8 cellular contexts compared by ENCODE assay signal in genomic region chr2:55268288-55268906, GRCh38. TPM values are rescaled to one million over a fixed set of nuclear protein-coding genes. Genes with fewer than 3 reads are reported as not detected.
DNase-seq lines count a peak whose midpoint lies in the region; ATAC-seq and TF ChIP-seq lines count a peak whose summit lies in the region.

No MANE protein-coding gene starts in this region.

- intact Hi-C loops in lower leg skin (cut with DNase I; ENCODE audit: low total_unique reads): no loop called here

- peak; percentile 32 for DNase-seq in ACHN
- DNase-seq in astrocyte of the hippocampus (ENCODE audit: low read depth, low spot score): peak; percentile 5
- no peak for DNase-seq in lower leg skin (ENCODE audit: low spot score in 2 of 2)
- no peak for DNase-seq in upper lobe of left lung

- H3K36me3 ChIP-seq in upper lobe of left lung: peaks cover 5 to 27% (median 16%) of the 10 kb centered on the region in 4 donors

- H3K4me1 ChIP-seq in upper lobe of left lung: peaks cover 11 to 18% (median 14%) of the 10 kb centered on the region in 4 donors

- H3K27me3 ChIP-seq in upper lobe of left lung: no peaks in the 10 kb centered on the region

- 11% methylated on average over 13 of the region's 13 CpGs for WGBS in lower leg skin, 2 donors
- WGBS in upper lobe of left lung, 2 donors: 17% methylated on average over 13 of the region's 13 CpGs

- H3K27ac ChIP-seq in upper lobe of left lung: peak overlapping the region; percentile 87 to 93 (median 89)

- TF ChIP-seq POLR2A in lower leg skin (IDR thresholded peaks at IDR 0.05) (no peak), upper lobe of left lung (IDR thresholded peaks at IDR 0.05) (no peak)

- TF ChIP-seq CTCF in lower leg skin (IDR thresholded peaks at IDR 0.05) (no peak), upper lobe of left lung (IDR thresholded peaks at IDR 0.05) (peak in 1 of 6 experiments; percentile 10)

- peak overlapping the region; percentile 83 for H3K4me3 ChIP-seq in lower leg skin (ENCODE audit: low read depth, poor library complexity, severe bottlenecking)
- H3K4me3 ChIP-seq in upper lobe of left lung: peak overlapping the region; percentile 61 to 83 (median 70)

- no peak for TF ChIP-seq EP300 in upper lobe of left lung (IDR thresholded peaks at IDR 0.05)

- in situ Hi-C loops in ACHN (cut with HindIII; ENCODE audit: low pct_ligation_motif_present, low pct_unique_long_range_greater_than_20kb, low sequenced_read_pairs): no loop called here

- no peaks in the 10 kb centered on the region for H3K9me3 ChIP-seq in upper lobe of left lung

- ATAC-seq in HG02870 (IDR thresholded peaks at IDR 0.05; ENCODE audit: unreplicated experiment) (peak; percentile 1), upper lobe of left lung (ENCODE audit: low FRiP score in 2 of 2) (peak in 1 of 2 donors; percentile 1), GM18511 (IDR thresholded peaks at IDR 0.05; ENCODE audit: unreplicated experiment) (no peak), HG03460 (IDR thresholded peaks at IDR 0.05; ENCODE audit: unreplicated experiment) (no peak), HG02623 (IDR thresholded peaks at IDR 0.05; ENCODE audit: unreplicated experiment) (no peak)

RNA-seq across cellular contexts. Expression of gene MTIF2, which starts 0.6 kb away (rescaled TPM):
- total RNA-seq in lower leg skin (10 to 100 TPM; 13.0 to 22.1 (median 16.3) TPM), upper lobe of left lung (10 to 100 TPM; 15.0 to 45.1 (median 22.8) TPM)

RNA-seq across cellular contexts. Expression of gene RPS27A, which starts 35.9 kb away (rescaled TPM):
- total RNA-seq in lower leg skin: 1,000 to 10,000 TPM; 1,078 to 1,927 (median 1,496) TPM
- 100 to 1,000 TPM; 191 to 894 (median 676) TPM for total RNA-seq in upper lobe of left lung

RNA-seq across cellular contexts. Expression of gene CLHC1, which starts 36.3 kb away (rescaled TPM):
- total RNA-seq in lower leg skin (10 to 100 TPM in 1 of 4 donors, 1 to 10 TPM in 3; 5.3 to 13.1 (median 7.9) TPM), upper lobe of left lung (10 to 100 TPM in 4 of 6 donors, 1 to 10 TPM in 2; 3.7 to 27.1 (median 11.9) TPM)

Comparison
In these comparisons a context has a peak if more than half of its experiments do, and no peak if none do; other contexts are left out.
1. DNase-seq: peak in ACHN (single experiment) and astrocyte of the hippocampus (single experiment); none in lower leg skin (0 of 2) and upper lobe of left lung (0 of 2).